ENCODE assay signal across 20 cellular contexts in the genomic region with DNA sequence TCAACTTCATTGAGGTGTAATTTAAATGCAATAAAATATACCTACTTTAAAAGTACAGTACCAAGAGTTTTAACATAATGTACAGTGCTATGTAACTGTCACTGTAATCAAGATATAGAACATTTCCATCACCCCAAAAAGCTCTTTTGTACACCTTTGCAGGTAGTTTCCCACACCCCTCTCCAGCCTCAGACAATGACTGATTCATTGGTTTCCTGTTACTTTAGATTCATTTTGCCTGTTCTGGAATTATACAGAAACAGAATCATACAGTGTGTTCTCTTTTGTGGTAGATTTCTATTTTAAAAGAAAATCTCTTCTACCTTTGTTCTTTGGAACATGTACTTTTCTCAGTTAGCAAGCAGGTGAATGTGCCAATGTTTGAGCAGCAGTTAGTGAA. TPM values are rescaled to one million over a fixed set of nuclear protein-coding genes. Genes with fewer than 3 reads are reported as not detected.
DNase-seq lines count a peak whose midpoint lies in the region; ATAC-seq and TF ChIP-seq lines count a peak whose summit lies in the region.
"Had no signal": no experiment of that assay in that cellular context is flagged by ENCODE, and none has a peak within 500 bp of the region (broad histone marks: within the 10 kb centered on the region; RNA-seq: fewer than 3 reads in every experiment).

No MANE protein-coding gene starts in this region.

- H3K27me3 Mint-ChIP-seq in T-helper 2 cell treated with Interferon-gamma antibody and Interleukin-4, amounts not matched to agents 5 μg/mL and 100 μg/mL, for 36 hours (ENCODE audit: low read depth) = no peaks in the 10 kb centered on the region
- no peaks in the 10 kb centered on the region for H3K27me3 Mint-ChIP-seq in activated naive CD4-positive, alpha-beta T cell treated with anti-CD3 and anti-CD28 coated beads for 36 hours (ENCODE audit: low read depth)

- no peak overlapping the region for H3K4me3 Mint-ChIP-seq in T-helper 2 cell treated with Interferon-gamma antibody and Interleukin-4, amounts not matched to agents 5 μg/mL and 100 μg/mL, for 36 hours
- peak overlapping the region; percentile 4 for H3K4me3 Mint-ChIP-seq in activated naive CD4-positive, alpha-beta T cell treated with anti-CD3 and anti-CD28 coated beads for 36 hours
- H3K4me3 Mint-ChIP-seq in stimulated activated effector memory CD8-positive, alpha-beta T cell treated with anti-CD3 and anti-CD28 coated beads, Interleukin-12 subunit alpha, Interleukin-12 subunit beta, amount 100 ng/mL, for 72 hours = no peak overlapping the region
- H3K4me3 Mint-ChIP-seq: H9 had no signal

- peak overlapping the region in 22 of 59 donors; percentile 0 to 66 (median 25) for H3K27ac ChIP-seq in dorsolateral prefrontal cortex
- H3K27ac ChIP-seq: 22Rv1, C4-2B had no signal

- no peak overlapping the region for H3K4me3 ChIP-seq in dorsolateral prefrontal cortex

- H3K27ac Mint-ChIP-seq in T-helper 2 cell treated with Interferon-gamma antibody and Interleukin-4, amounts not matched to agents 5 μg/mL and 100 μg/mL, for 36 hours = peak overlapping the region; percentile 11
- peak overlapping the region; percentile 95 for H3K27ac Mint-ChIP-seq in activated naive CD4-positive, alpha-beta T cell treated with anti-CD3 and anti-CD28 coated beads for 36 hours
- H3K27ac Mint-ChIP-seq in activated naive CD4-positive, alpha-beta T cell treated with anti-CD3 and anti-CD28 coated beads, Interleukin-2, amount 50 U/mL, for 72 hours = peak overlapping the region; percentile 77 to 97
- peak overlapping the region; percentile 32 for H3K27ac Mint-ChIP-seq in stimulated activated effector memory CD8-positive, alpha-beta T cell treated with anti-CD3 and anti-CD28 coated beads, Interleukin-12 subunit alpha, Interleukin-12 subunit beta, amount 100 ng/mL, for 72 hours

- H3K4me1 Mint-ChIP-seq in T-helper 2 cell treated with Interferon-gamma antibody and Interleukin-4, amounts not matched to agents 5 μg/mL and 100 μg/mL, for 36 hours (ENCODE audit: low read depth) = no peaks in the 10 kb centered on the region
- H3K4me1 Mint-ChIP-seq in activated naive CD4-positive, alpha-beta T cell treated with anti-CD3 and anti-CD28 coated beads for 36 hours (ENCODE audit: low read depth) = peaks cover 68% of the 10 kb centered on the region
- H3K4me1 Mint-ChIP-seq in stimulated activated effector memory CD8-positive, alpha-beta T cell treated with anti-CD3 and anti-CD28 coated beads, Interleukin-12 subunit alpha, Interleukin-12 subunit beta, amount 100 ng/mL, for 72 hours = peaks cover 45% of the 10 kb centered on the region
- H3K4me1 Mint-ChIP-seq: H9 had no signal

- H3K36me3 Mint-ChIP-seq in T-helper 2 cell treated with Interferon-gamma antibody and Interleukin-4, amounts not matched to agents 5 μg/mL and 100 μg/mL, for 36 hours (ENCODE audit: low read depth) = peaks cover 68% of the 10 kb centered on the region
- peaks cover 74% of the 10 kb centered on the region for H3K36me3 Mint-ChIP-seq in activated naive CD4-positive, alpha-beta T cell treated with anti-CD3 and anti-CD28 coated beads for 36 hours (ENCODE audit: low read depth)
- H3K36me3 Mint-ChIP-seq in activated naive CD4-positive, alpha-beta T cell treated with anti-CD3 and anti-CD28 coated beads, Interleukin-2, amount 50 U/mL, for 72 hours = peaks cover 57 to 72% of the 10 kb centered on the region in 2 donors
- H3K36me3 Mint-ChIP-seq in stimulated activated effector memory CD8-positive, alpha-beta T cell treated with anti-CD3 and anti-CD28 coated beads, Interleukin-12 subunit alpha, Interleukin-12 subunit beta, amount 100 ng/mL, for 72 hours = peaks cover 100% of the 10 kb centered on the region

- CTCF ChIA-PET in activated naive CD4-positive, alpha-beta T cell treated with anti-CD3 and anti-CD28 coated beads for 36 hours (lab: Charles Lee) = interaction anchor here (0.9 to 5.8 kb wide), 5 partner anchors 14 to 131 kb away, joined by 3 to 31 read pairs (median 3); no protein-coding TSS in a partner anchor

- ATAC-seq in activated naive CD4-positive, alpha-beta T cell treated with anti-CD3 and anti-CD28 coated beads, Interleukin-2, amount 50 U/mL, for 72 hours = peak; percentile 43 to 59
- ATAC-seq in stimulated activated effector memory CD8-positive, alpha-beta T cell treated with anti-CD3 and anti-CD28 coated beads, Interleukin-12 subunit alpha, Interleukin-12 subunit beta, amount 100 ng/mL, for 72 hours = no peak
- ATAC-seq: HepG2 had no signal

- TF ChIP-seq CTCF in dorsolateral prefrontal cortex (IDR thresholded peaks at IDR 0.05 in 54 of 56, conservative IDR thresholded peaks at IDR 0.05 in 2 of 56; ENCODE audit: low read depth in 1 of 56, partially characterized antibody in 56 of 56) = no peak

- no peaks in the 10 kb centered on the region for H3K9me3 Mint-ChIP-seq in T-helper 2 cell treated with Interferon-gamma antibody and Interleukin-4, amounts not matched to agents 5 μg/mL and 100 μg/mL, for 36 hours
- H3K9me3 Mint-ChIP-seq in activated naive CD4-positive, alpha-beta T cell treated with anti-CD3 and anti-CD28 coated beads for 36 hours = no peaks in the 10 kb centered on the region
- no peaks in the 10 kb centered on the region for H3K9me3 Mint-ChIP-seq in activated naive CD4-positive, alpha-beta T cell treated with anti-CD3 and anti-CD28 coated beads, Interleukin-2, amount 50 U/mL, for 72 hours
- no peaks in the 10 kb centered on the region for H3K9me3 Mint-ChIP-seq in stimulated activated effector memory CD8-positive, alpha-beta T cell treated with anti-CD3 and anti-CD28 coated beads, Interleukin-12 subunit alpha, Interleukin-12 subunit beta, amount 100 ng/mL, for 72 hours
- H3K9me3 Mint-ChIP-seq: H9 had no signal

- intact Hi-C loops in activated naive CD4-positive, alpha-beta T cell treated with anti-CD3 and anti-CD28 coated beads for 36 hours (cut with micrococcal nuclease) = loop anchor here (2.0 kb wide), 1 partner anchor 42 kb away; no protein-coding TSS in a partner anchor
- intact Hi-C loops in dorsolateral prefrontal cortex (cut with DNase I) = no loop called here

- no peaks in the 10 kb centered on the region for H3K27me3 ChIP-seq in dorsolateral prefrontal cortex

- DNase-seq in T-helper 2 cell treated with Interferon-gamma antibody and Interleukin-4, amounts not matched to agents 5 μg/mL and 100 μg/mL, for 36 hours (ENCODE audit: low spot score) = no peak
- DNase-seq in T-helper 2 cell = no peak
- DNase-seq in activated naive CD4-positive, alpha-beta T cell treated with anti-CD3 and anti-CD28 coated beads for 36 hours = peak; percentile 57
- DNase-seq in activated naive CD4-positive, alpha-beta T cell treated with Interleukin-2 at 50 U/mL for 16 hours = no peak
- no peak for DNase-seq in activated naive CD4-positive, alpha-beta T cell treated with anti-CD3 and anti-CD28 coated beads, Interleukin-2, amount 50 U/mL, for 72 hours (ENCODE audit: low spot score in 2 of 2)
- no peak for DNase-seq in stimulated activated effector memory CD8-positive, alpha-beta T cell treated with anti-CD3 and anti-CD28 coated beads, Interleukin-12 subunit alpha, Interleukin-12 subunit beta, amount 100 ng/mL, for 72 hours (ENCODE audit: low spot score in 2 of 2)
- DNase-seq in NCI-H128 (lab: John Stamatoyannopoulos, UW; ENCODE audit: unreplicated experiment) = no peak
- no peak for DNase-seq in dorsolateral prefrontal cortex
- DNase-seq: AML-193, DND-41, H9, KBM-7, NCI-H1105 treated with DMSO at 0.1 percent for 48 hours, NCI-H1694 treated with DMSO at 0.1 percent for 48 hours, NCI-H2107, NCI-H510A treated with DMSO at 0.1 percent for 48 hours, NCI-H774 had no signal

RNA-seq across cellular contexts. Expression of gene SHISA8, which starts 38.2 kb away (rescaled TPM):
- total RNA-seq in activated naive CD4-positive, alpha-beta T cell treated with anti-CD3 and anti-CD28 coated beads for 36 hours = 1 to 10 TPM; 1.7 to 1.8 TPM
- total RNA-seq in activated naive CD4-positive, alpha-beta T cell treated with anti-CD3 and anti-CD28 coated beads, Interleukin-2, amount 50 U/mL, for 72 hours = 1 to 10 TPM; 1.1 to 4.2 TPM
- total RNA-seq in dorsolateral prefrontal cortex = 1 to 10 TPM in 117 of 120 experiments, under 1 TPM in 2, not detected in 1; 0.79 to 7.2 (median 2.8) TPM
- total RNA-seq: HepG2 had no signal

RNA-seq across cellular contexts. Expression of gene SREBF2, which starts 43.8 kb away (rescaled TPM):
- 100 to 1,000 TPM; 143 to 147 TPM for total RNA-seq in activated naive CD4-positive, alpha-beta T cell treated with anti-CD3 and anti-CD28 coated beads for 36 hours
- total RNA-seq in activated naive CD4-positive, alpha-beta T cell treated with anti-CD3 and anti-CD28 coated beads, Interleukin-2, amount 50 U/mL, for 72 hours = 100 to 1,000 TPM; 162 to 163 TPM
- total RNA-seq in dorsolateral prefrontal cortex = 100 to 1,000 TPM; 129 to 246 (median 190) TPM

RNA-seq across cellular contexts. Expression of gene TNFRSF13C, which starts 49.9 kb away (rescaled TPM):
- 1 to 10 TPM; 3.2 to 3.8 TPM for total RNA-seq in activated naive CD4-positive, alpha-beta T cell treated with anti-CD3 and anti-CD28 coated beads for 36 hours
- 1 to 10 TPM; 4.4 to 8.4 TPM for total RNA-seq in activated naive CD4-positive, alpha-beta T cell treated with anti-CD3 and anti-CD28 coated beads, Interleukin-2, amount 50 U/mL, for 72 hours
- total RNA-seq in dorsolateral prefrontal cortex = 1 to 10 TPM in 78 of 120 experiments, under 1 TPM in 42; 0.13 to 5.8 (median 1.2) TPM

Comparison
In these comparisons a context has a peak if more than half of its experiments do, and no peak if none do; other contexts are left out.
1. H3K27ac Mint-ChIP-seq: peak in every context shown above with its lines; median percentile 95 in activated naive CD4-positive, alpha-beta T cell treated with anti-CD3 and anti-CD28 coated beads for 36 hours; 87 in activated naive CD4-positive, alpha-beta T cell treated with anti-CD3 and anti-CD28 coated beads, Interleukin-2, amount 50 U/mL, for 72 hours; 32 in stimulated activated effector memory CD8-positive, alpha-beta T cell treated with anti-CD3 and anti-CD28 coated beads, Interleukin-12 subunit alpha, Interleukin-12 subunit beta, amount 100 ng/mL, for 72 hours; 11 in T-helper 2 cell treated with Interferon-gamma antibody and Interleukin-4, amounts not matched to agents 5 μg/mL and 100 μg/mL, for 36 hours.